In the genomic region with DNA sequence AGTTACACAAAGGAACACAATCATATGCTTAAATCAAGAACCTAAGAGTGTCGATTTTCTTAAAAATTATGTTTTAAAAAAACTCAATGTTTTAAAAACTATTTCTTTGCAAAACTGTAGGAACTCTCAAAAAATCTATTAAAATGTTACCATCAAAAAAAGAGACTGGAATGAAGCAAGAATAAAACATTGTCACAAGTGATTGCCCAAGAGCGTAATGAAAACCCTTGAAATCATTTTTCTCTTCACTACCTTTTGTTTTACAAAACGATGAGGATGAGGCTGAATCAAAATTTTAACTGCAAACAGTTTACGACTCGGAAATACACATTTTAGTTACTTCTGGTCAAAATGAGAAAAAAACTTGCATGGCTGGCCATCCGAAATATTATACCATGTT, we compare ENCODE assay signal across 9 cellular contexts. TPM values are rescaled to one million over a fixed set of nuclear protein-coding genes. Genes with fewer than 3 reads are reported as not detected.
DNase-seq lines count a peak whose midpoint lies in the region; ATAC-seq, FAIRE-seq and TF ChIP-seq lines count a peak whose summit lies in the region.
"Had no signal": no experiment of that assay in that cellular context is flagged by ENCODE, and none has a peak within 500 bp of the region (broad histone marks: within the 10 kb centered on the region; RNA-seq: fewer than 3 reads in every experiment).

No MANE protein-coding gene starts in this region.

- H3K36me3 ChIP-seq in kidney (ENCODE audit: control insufficient read depth in 1 of 2, insufficient read depth in 2 of 2, low read length in 2 of 2) (no peaks in the 10 kb centered on the region), subcutaneous abdominal adipose tissue (ENCODE audit: control insufficient read depth in 5 of 5, insufficient read depth in 5 of 5, low read length in 5 of 5) (peaks cover 0 to 6% (median 3%) of the 10 kb centered on the region in 5 donors)

- peak overlapping the region; percentile 61 to 100 for H3K9ac ChIP-seq in kidney (ENCODE audit: low read length in 2 of 2)
- peak overlapping the region; percentile 97 to 100 (median 100) for H3K9ac ChIP-seq in subcutaneous abdominal adipose tissue (ENCODE audit: low read length in 5 of 5)

- H3K27me3 Mint-ChIP-seq in T-helper 1 cell treated with Interleukin-12 subunit alpha and Interleukin-12 subunit beta and Interleukin-4 antibody, amounts not matched to agents 30 μg/mL and 1 μg/mL, for 36 hours (ENCODE audit: low read depth), result no peaks in the 10 kb centered on the region
- no peaks in the 10 kb centered on the region for H3K27me3 Mint-ChIP-seq in activated naive CD8-positive, alpha-beta T cell treated with anti-CD3 and anti-CD28 coated beads, Interleukin-2, amount 10 ng/mL, durations not matched to agents 7 days and 5 days

- H3K4me3 ChIP-seq in kidney (ENCODE audit: low read length in 2 of 2) (peak overlapping the region; percentile 90 to 99), subcutaneous abdominal adipose tissue (ENCODE audit: low read depth in 1 of 5, low read length in 5 of 5) (peak overlapping the region; percentile 83 to 100 (median 99))

- H3K4me1 ChIP-seq in kidney (ENCODE audit: control insufficient read depth in 1 of 2, insufficient read depth in 1 of 2, low read depth in 1 of 2, low read length in 2 of 2) (peaks cover 6 to 11% of the 10 kb centered on the region in 2 donors), subcutaneous abdominal adipose tissue (ENCODE audit: control insufficient read depth in 5 of 5, insufficient read depth in 5 of 5, low read length in 5 of 5) (peaks cover 8 to 34% (median 32%) of the 10 kb centered on the region in 5 donors)

- no peaks in the 10 kb centered on the region for H3K27me3 ChIP-seq in subcutaneous abdominal adipose tissue (ENCODE audit: control insufficient read depth in 5 of 5, insufficient read depth in 4 of 5, low read length in 5 of 5)

- FAIRE-seq in kidney (lab: Jason Lieb, UNC), result no peak
- FAIRE-seq: A204.1 had no signal

- intact Hi-C loops in kidney (cut with DNase I), result no loop called here

- H3K4me1 Mint-ChIP-seq in T-helper 1 cell treated with Interleukin-12 subunit alpha and Interleukin-12 subunit beta and Interleukin-4 antibody, amounts not matched to agents 30 μg/mL and 1 μg/mL, for 36 hours (ENCODE audit: low read depth), result peaks cover 40% of the 10 kb centered on the region
- peaks cover 32% of the 10 kb centered on the region for H3K4me1 Mint-ChIP-seq in activated naive CD8-positive, alpha-beta T cell treated with anti-CD3 and anti-CD28 coated beads, Interleukin-2, amount 10 ng/mL, durations not matched to agents 7 days and 5 days

- ATAC-seq in activated naive CD8-positive, alpha-beta T cell treated with anti-CD3 and anti-CD28 coated beads, Interleukin-2, amount 10 ng/mL, durations not matched to agents 7 days and 5 days (ENCODE audit: low read depth), result no peak
- no peak for ATAC-seq in GM18517 (IDR thresholded peaks at IDR 0.05; ENCODE audit: unreplicated experiment)
- no peak for ATAC-seq in HG03045 (IDR thresholded peaks at IDR 0.05; ENCODE audit: unreplicated experiment)

- H3K27ac Mint-ChIP-seq in T-helper 1 cell treated with Interleukin-12 subunit alpha and Interleukin-12 subunit beta and Interleukin-4 antibody, amounts not matched to agents 30 μg/mL and 1 μg/mL, for 36 hours, result peak overlapping the region; percentile 100
- peak overlapping the region; percentile 100 for H3K27ac Mint-ChIP-seq in activated naive CD8-positive, alpha-beta T cell treated with anti-CD3 and anti-CD28 coated beads, Interleukin-2, amount 10 ng/mL, durations not matched to agents 7 days and 5 days

- POLR2A ChIA-PET in activated naive CD8-positive, alpha-beta T cell treated with anti-CD3 and anti-CD28 coated beads, Interleukin-2, amount 10 ng/mL, durations not matched to agents 7 days and 5 days (lab: Charles Lee), result interaction anchor here (1.0 to 2.6 kb wide), 16 partner anchors 9 to 715 kb away, joined by 3 to 40 read pairs (median 8); a partner anchor contains a TSS

- TF ChIP-seq CTCF in kidney (IDR thresholded peaks at IDR 0.05; ENCODE audit: borderline replicate concordance, extremely low read depth, insufficient read depth), result no peak

- DNase-seq in T-helper 1 cell (no peak), kidney (no peak)
- DNase-seq in activated naive CD8-positive, alpha-beta T cell treated with anti-CD3 and anti-CD28 coated beads, Interleukin-2, amount 10 ng/mL, durations not matched to agents 7 days and 5 days, result no peak
- DNase-seq in stimulated activated naive CD4-positive, alpha-beta T cell (lab: John Stamatoyannopoulos, UW), result no peak

- H3K4me3 Mint-ChIP-seq in T-helper 1 cell treated with Interleukin-12 subunit alpha and Interleukin-12 subunit beta and Interleukin-4 antibody, amounts not matched to agents 30 μg/mL and 1 μg/mL, for 36 hours, result peak overlapping the region; percentile 98
- H3K4me3 Mint-ChIP-seq in activated naive CD8-positive, alpha-beta T cell treated with anti-CD3 and anti-CD28 coated beads, Interleukin-2, amount 10 ng/mL, durations not matched to agents 7 days and 5 days, result peak overlapping the region; percentile 98

- H3K27ac ChIP-seq in kidney (ENCODE audit: low read depth in 2 of 2, low read length in 2 of 2) (no peak overlapping the region), subcutaneous abdominal adipose tissue (ENCODE audit: low read depth, low read length) (peak overlapping the region; percentile 100)

- no peaks in the 10 kb centered on the region for H3K9me3 Mint-ChIP-seq in T-helper 1 cell treated with Interleukin-12 subunit alpha and Interleukin-12 subunit beta and Interleukin-4 antibody, amounts not matched to agents 30 μg/mL and 1 μg/mL, for 36 hours
- no peaks in the 10 kb centered on the region for H3K9me3 Mint-ChIP-seq in activated naive CD8-positive, alpha-beta T cell treated with anti-CD3 and anti-CD28 coated beads, Interleukin-2, amount 10 ng/mL, durations not matched to agents 7 days and 5 days

- no peaks in the 10 kb centered on the region for H3K9me3 ChIP-seq in kidney (ENCODE audit: control insufficient read depth in 1 of 2, low read length in 2 of 2)
- no peaks in the 10 kb centered on the region for H3K9me3 ChIP-seq in subcutaneous abdominal adipose tissue (ENCODE audit: control insufficient read depth in 5 of 5, low read length in 5 of 5)

- H3K36me3 Mint-ChIP-seq in T-helper 1 cell treated with Interleukin-12 subunit alpha and Interleukin-12 subunit beta and Interleukin-4 antibody, amounts not matched to agents 30 μg/mL and 1 μg/mL, for 36 hours (ENCODE audit: low read depth), result peaks cover 34% of the 10 kb centered on the region
- peaks cover 27% of the 10 kb centered on the region for H3K36me3 Mint-ChIP-seq in activated naive CD8-positive, alpha-beta T cell treated with anti-CD3 and anti-CD28 coated beads, Interleukin-2, amount 10 ng/mL, durations not matched to agents 7 days and 5 days

RNA-seq across cellular contexts. Expression of a gene that starts 0.9 kb away (rescaled TPM):
- 100 to 1,000 TPM in 1 of 2 experiments, 10 to 100 TPM in 1; 96.3 to 111 TPM for total RNA-seq in activated naive CD8-positive, alpha-beta T cell treated with anti-CD3 and anti-CD28 coated beads, Interleukin-2, amount 10 ng/mL, durations not matched to agents 7 days and 5 days
- total RNA-seq in kidney, result 88.5 TPM
- 36.0 TPM for polyA plus RNA-seq in kidney (ENCODE audit: insufficient read depth, low read depth, low replicate concordance)

RNA-seq across cellular contexts. Expression of a gene that starts 1.8 kb away (rescaled TPM):
- 10 to 100 TPM; 28.3 to 29.6 TPM for total RNA-seq in activated naive CD8-positive, alpha-beta T cell treated with anti-CD3 and anti-CD28 coated beads, Interleukin-2, amount 10 ng/mL, durations not matched to agents 7 days and 5 days
- 10.3 TPM for total RNA-seq in kidney
- 2.6 TPM for polyA plus RNA-seq in kidney (ENCODE audit: insufficient read depth, low read depth, low replicate concordance)

RNA-seq across cellular contexts. Expression of a gene that starts 53.0 kb away (rescaled TPM):
- total RNA-seq in activated naive CD8-positive, alpha-beta T cell treated with anti-CD3 and anti-CD28 coated beads, Interleukin-2, amount 10 ng/mL, durations not matched to agents 7 days and 5 days, result 10 to 100 TPM; 11.9 to 13.0 TPM
- total RNA-seq in kidney, result 9.3 TPM
- polyA plus RNA-seq in kidney (ENCODE audit: insufficient read depth, low read depth, low replicate concordance), result 1.9 TPM
